Comparison of ENCODE assay signal across 18 cellular contexts in the genomic region with DNA sequence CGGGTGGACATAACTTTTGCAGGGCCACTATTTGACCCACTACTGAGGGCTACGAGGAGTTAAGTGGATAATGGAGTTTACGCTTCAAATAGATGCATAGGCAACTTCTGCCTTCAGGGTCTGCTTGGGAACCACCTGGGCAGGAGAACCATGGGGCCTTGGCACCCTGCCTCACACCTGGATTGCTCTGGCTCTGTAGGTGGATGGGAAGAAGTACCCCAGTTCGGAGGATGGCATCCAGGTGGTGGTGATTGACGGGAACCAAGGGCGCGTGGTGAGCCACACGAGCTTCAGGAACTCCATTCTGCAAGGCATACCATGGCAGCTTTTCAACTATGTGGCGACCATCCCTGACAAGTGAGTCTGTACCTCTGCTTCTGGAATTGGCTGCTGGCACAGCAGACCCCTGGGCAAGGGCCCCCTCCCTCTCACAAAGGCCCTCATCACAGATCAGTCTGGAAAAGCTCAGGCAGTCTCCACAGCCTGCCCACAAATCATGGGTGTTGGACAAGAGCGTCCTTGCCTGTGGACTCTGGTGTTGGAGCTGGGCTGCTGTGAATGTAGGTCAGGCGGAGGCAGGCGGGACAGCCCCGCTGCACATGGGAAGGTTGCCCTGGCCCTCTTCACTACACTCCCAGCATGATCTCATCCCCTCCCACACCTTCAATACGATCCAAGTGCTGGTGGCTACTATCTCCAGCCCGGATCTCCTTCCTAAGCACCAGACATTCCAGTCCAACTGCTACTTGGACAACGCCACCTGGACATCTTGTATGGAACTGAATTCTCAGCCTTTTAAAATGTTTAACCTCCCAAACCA. TPM values are rescaled to one million over a fixed set of nuclear protein-coding genes. Genes with fewer than 3 reads are reported as not detected.
A peak's percentile ranks its signal among the peaks of the same experiment; 100 is the strongest.
DNase-seq lines count a peak whose midpoint lies in the region; ATAC-seq and TF ChIP-seq lines count a peak whose summit lies in the region.
"Had no signal": no experiment of that assay in that cellular context is flagged by ENCODE, and none has a peak within 500 bp of the region (broad histone marks: within the 10 kb centered on the region; RNA-seq: fewer than 3 reads in every experiment).

No MANE protein-coding gene starts in this region.

- H3K36me3 ChIP-seq in Karpas-422 (ENCODE audit: insufficient read depth, low read length): no peaks in the 10 kb centered on the region

- H2AFZ ChIP-seq in Karpas-422 (ENCODE audit: low read length): no peak overlapping the region

- H3K36me3 Mint-ChIP-seq in stimulated activated effector memory CD8-positive, alpha-beta T cell treated with anti-CD3 and anti-CD28 coated beads, Interleukin-12 subunit alpha, Interleukin-12 subunit beta, amount 100 ng/mL, for 72 hours: peaks cover 25% of the 10 kb centered on the region

- no peak for ATAC-seq in stimulated activated effector memory CD8-positive, alpha-beta T cell treated with anti-CD3 and anti-CD28 coated beads, Interleukin-12 subunit alpha, Interleukin-12 subunit beta, amount 100 ng/mL, for 72 hours
- ATAC-seq: SK-N-SH treated with all-trans-retinoic acid at 6 μM for 48 hours had no signal

- no peaks in the 10 kb centered on the region for H3K4me1 Mint-ChIP-seq in stimulated activated effector memory CD8-positive, alpha-beta T cell treated with anti-CD3 and anti-CD28 coated beads, Interleukin-12 subunit alpha, Interleukin-12 subunit beta, amount 100 ng/mL, for 72 hours

- H3K27ac ChIP-seq in Karpas-422 (ENCODE audit: low read length) (no peak overlapping the region), dorsolateral prefrontal cortex (peak overlapping the region in 10 of 59 donors; percentile 9 to 62 (median 36))
- H3K27ac ChIP-seq: HL-60, KMS-11, lower lobe of right lung had no signal

- TF ChIP-seq CTCF in dorsolateral prefrontal cortex (IDR thresholded peaks at IDR 0.05 in 54 of 56, conservative IDR thresholded peaks at IDR 0.05 in 2 of 56; ENCODE audit: low read depth in 1 of 56, partially characterized antibody in 56 of 56): no peak

- H3K9ac ChIP-seq in Karpas-422 (ENCODE audit: low read length): no peak overlapping the region
- H3K9ac ChIP-seq: KMS-11 had no signal

- DNase-seq in Karpas-422 (peak; percentile 14), dorsolateral prefrontal cortex (peak in 7 of 10 donors; percentile 18 to 72 (median 62)), middle frontal gyrus (ENCODE audit: extremely low spot score, low spot score) (peak; percentile 34), DMS53 (lab: John Stamatoyannopoulos, UW) (no peak), NCI-H1092 (lab: John Stamatoyannopoulos, UW) (no peak)
- no peak for DNase-seq in stimulated activated effector memory CD8-positive, alpha-beta T cell treated with anti-CD3 and anti-CD28 coated beads, Interleukin-12 subunit alpha, Interleukin-12 subunit beta, amount 100 ng/mL, for 72 hours (ENCODE audit: low spot score in 2 of 2)
- no peak for DNase-seq in effector CD4-positive, alpha-beta T cell
- DNase-seq: activated gamma-delta T cell, dermis blood vessel endothelial cell, HFFc6, lower lobe of right lung, NCI-H1417 treated with DMSO at 0.1 percent for 48 hours, NCI-H446 treated with DMSO at 0.1 percent for 48 hours had no signal

- H3K9me2 ChIP-seq in Karpas-422 (replicated peaks; ENCODE audit: insufficient read depth, low read length): no peaks in the 10 kb centered on the region

- no peaks in the 10 kb centered on the region for H3K79me2 ChIP-seq in Karpas-422 (ENCODE audit: low read length)

- H3K4me1 ChIP-seq in Karpas-422 (ENCODE audit: low read length): peaks cover 14% of the 10 kb centered on the region
- H3K4me1 ChIP-seq: lower lobe of right lung had no signal

- intact Hi-C loops in dorsolateral prefrontal cortex (cut with DNase I): loop anchor here in 1 of 2 donors (10.0 kb wide), 1 partner anchor 158 kb away; no protein-coding TSS in a partner anchor

- H3K4me2 ChIP-seq in Karpas-422 (ENCODE audit: low read depth, low read length, poor library complexity, severe bottlenecking): no peak overlapping the region
- H3K4me2 ChIP-seq: KMS-11, smooth muscle cell had no signal

- no peaks in the 10 kb centered on the region for H3K27me3 ChIP-seq in Karpas-422 (ENCODE audit: low read length)
- no peaks in the 10 kb centered on the region for H3K27me3 ChIP-seq in dorsolateral prefrontal cortex

- no peaks in the 10 kb centered on the region for H3K9me3 Mint-ChIP-seq in stimulated activated effector memory CD8-positive, alpha-beta T cell treated with anti-CD3 and anti-CD28 coated beads, Interleukin-12 subunit alpha, Interleukin-12 subunit beta, amount 100 ng/mL, for 72 hours
- H3K9me3 Mint-ChIP-seq: HFFc6; stimulated activated naive CD8-positive, alpha-beta T cell treated with anti-CD3 and anti-CD28 coated beads, Interleukin-15, Interleukin-2, amounts not matched to agents 100 ng/mL and 50 ng/mL, for 24 hours had no signal

- no peaks in the 10 kb centered on the region for H3K9me3 ChIP-seq in Karpas-422 (ENCODE audit: low read length)
- H3K9me3 ChIP-seq: lower lobe of right lung had no signal

- H4K20me1 ChIP-seq in Karpas-422 (ENCODE audit: insufficient read depth, low read depth, low read length): no peaks in the 10 kb centered on the region

- H3K4me3 ChIP-seq in Karpas-422 (ENCODE audit: low read length) (no peak overlapping the region), dorsolateral prefrontal cortex (no peak overlapping the region)
- H3K4me3 ChIP-seq: lower lobe of right lung, smooth muscle cell had no signal

- no peak overlapping the region for H3K4me3 Mint-ChIP-seq in stimulated activated effector memory CD8-positive, alpha-beta T cell treated with anti-CD3 and anti-CD28 coated beads, Interleukin-12 subunit alpha, Interleukin-12 subunit beta, amount 100 ng/mL, for 72 hours
- H3K4me3 Mint-ChIP-seq: HFFc6; stimulated activated naive CD8-positive, alpha-beta T cell treated with anti-CD3 and anti-CD28 coated beads, Interleukin-15, Interleukin-2, amounts not matched to agents 100 ng/mL and 50 ng/mL, for 24 hours had no signal

- H3K27ac Mint-ChIP-seq in stimulated activated effector memory CD8-positive, alpha-beta T cell treated with anti-CD3 and anti-CD28 coated beads, Interleukin-12 subunit alpha, Interleukin-12 subunit beta, amount 100 ng/mL, for 72 hours: peak overlapping the region; percentile 6
- H3K27ac Mint-ChIP-seq: HFFc6; stimulated activated naive CD8-positive, alpha-beta T cell treated with anti-CD3 and anti-CD28 coated beads, Interleukin-15, Interleukin-2, amounts not matched to agents 100 ng/mL and 50 ng/mL, for 24 hours had no signal

RNA-seq across cellular contexts. Expression of gene MESD, which starts 46.7 kb away (rescaled TPM):
- 10.9 and 13.7 TPM in 2 replicates for total RNA-seq in Karpas-422 (2014; rRNA removed; shearing (Covaris generic); ENCODE audit: low replicate concordance)
- 10 to 100 TPM; 16.9 to 41.5 (median 21.8) TPM for total RNA-seq in dorsolateral prefrontal cortex

RNA-seq across cellular contexts. Expression of gene TLNRD1, which starts 57.8 kb away (rescaled TPM):
- 5.4 and 12.8 TPM in 2 replicates for total RNA-seq in Karpas-422 (2014; rRNA removed; shearing (Covaris generic); ENCODE audit: low replicate concordance)
- 10 to 100 TPM; 10.3 to 20.4 (median 16.1) TPM for total RNA-seq in dorsolateral prefrontal cortex

Comparison
In these comparisons a context has a peak if more than half of its experiments do, and no peak if none do; other contexts are left out.
1. DNase-seq: peak in Karpas-422 (single experiment), dorsolateral prefrontal cortex (7 of 10) and middle frontal gyrus (single experiment); none in stimulated activated effector memory CD8-positive, alpha-beta T cell treated with anti-CD3 and anti-CD28 coated beads, Interleukin-12 subunit alpha, Interleukin-12 subunit beta, amount 100 ng/mL, for 72 hours (0 of 2), DMS53 (single experiment), effector CD4-positive, alpha-beta T cell (single experiment) and NCI-H1092 (single experiment).